1 cellular context compared by ENCODE assay signal in genomic region chr5:34929720-34930526, GRCh38.
TF ChIP-seq lines count a peak whose summit lies in the region.

No MANE protein-coding gene starts in this region.

TF ChIP-seq in SK-N-SH, 30 proteins besides CTCF, POLR2A, EP300 and RAD21 (continued from another document):
- TF ChIP-seq, protein P1, sequence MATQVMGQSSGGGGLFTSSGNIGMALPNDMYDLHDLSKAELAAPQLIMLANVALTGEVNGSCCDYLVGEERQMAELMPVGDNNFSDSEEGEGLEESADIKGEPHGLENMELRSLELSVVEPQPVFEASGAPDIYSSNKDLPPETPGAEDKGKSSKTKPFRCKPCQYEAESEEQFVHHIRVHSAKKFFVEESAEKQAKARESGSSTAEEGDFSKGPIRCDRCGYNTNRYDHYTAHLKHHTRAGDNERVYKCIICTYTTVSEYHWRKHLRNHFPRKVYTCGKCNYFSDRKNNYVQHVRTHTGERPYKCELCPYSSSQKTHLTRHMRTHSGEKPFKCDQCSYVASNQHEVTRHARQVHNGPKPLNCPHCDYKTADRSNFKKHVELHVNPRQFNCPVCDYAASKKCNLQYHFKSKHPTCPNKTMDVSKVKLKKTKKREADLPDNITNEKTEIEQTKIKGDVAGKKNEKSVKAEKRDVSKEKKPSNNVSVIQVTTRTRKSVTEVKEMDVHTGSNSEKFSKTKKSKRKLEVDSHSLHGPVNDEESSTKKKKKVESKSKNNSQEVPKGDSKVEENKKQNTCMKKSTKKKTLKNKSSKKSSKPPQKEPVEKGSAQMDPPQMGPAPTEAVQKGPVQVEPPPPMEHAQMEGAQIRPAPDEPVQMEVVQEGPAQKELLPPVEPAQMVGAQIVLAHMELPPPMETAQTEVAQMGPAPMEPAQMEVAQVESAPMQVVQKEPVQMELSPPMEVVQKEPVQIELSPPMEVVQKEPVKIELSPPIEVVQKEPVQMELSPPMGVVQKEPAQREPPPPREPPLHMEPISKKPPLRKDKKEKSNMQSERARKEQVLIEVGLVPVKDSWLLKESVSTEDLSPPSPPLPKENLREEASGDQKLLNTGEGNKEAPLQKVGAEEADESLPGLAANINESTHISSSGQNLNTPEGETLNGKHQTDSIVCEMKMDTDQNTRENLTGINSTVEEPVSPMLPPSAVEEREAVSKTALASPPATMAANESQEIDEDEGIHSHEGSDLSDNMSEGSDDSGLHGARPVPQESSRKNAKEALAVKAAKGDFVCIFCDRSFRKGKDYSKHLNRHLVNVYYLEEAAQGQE (IDR thresholded peaks at IDR 0.05; ENCODE audit: low read depth, low read length), result no peak
- no peak for TF ChIP-seq GABPA (IDR thresholded peaks at IDR 0.05; ENCODE audit: low read depth)
- TF ChIP-seq POLR2AphosphoS5 (IDR thresholded peaks at IDR 0.05; ENCODE audit: low read depth, low read length), result no peak
- TF ChIP-seq PBX3 (IDR thresholded peaks at IDR 0.05), result no peak
- 0 out of 2 replicates have a peak, but pooled peaks have one; percentile 44 for TF ChIP-seq YY1 (IDR thresholded peaks at IDR 0.05; ENCODE audit: low read depth)
- TF ChIP-seq MXI1 (IDR thresholded peaks at IDR 0.05; ENCODE audit: low read depth, low read length), result peak; percentile 63; the same call in 1 of the 2 replicates
- TF ChIP-seq, protein P2, sequence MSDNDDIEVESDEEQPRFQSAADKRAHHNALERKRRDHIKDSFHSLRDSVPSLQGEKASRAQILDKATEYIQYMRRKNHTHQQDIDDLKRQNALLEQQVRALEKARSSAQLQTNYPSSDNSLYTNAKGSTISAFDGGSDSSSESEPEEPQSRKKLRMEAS (IDR thresholded peaks at IDR 0.05; ENCODE audit: low read depth), result peak; percentile 61; the same call in 1 of the 2 replicates
- no peak for TF ChIP-seq RXRA (IDR thresholded peaks at IDR 0.05; ENCODE audit: borderline replicate concordance, low read depth)
- TF ChIP-seq EZH2phosphoT487 (IDR thresholded peaks at IDR 0.05; ENCODE audit: borderline replicate concordance, low read depth), result no peak
- 0 out of 2 replicates have a peak, but pooled peaks have one; percentile 40 for TF ChIP-seq SIN3A (IDR thresholded peaks at IDR 0.05; ENCODE audit: borderline replicate concordance, low read depth, low read length)
- TF ChIP-seq ELF1 (IDR thresholded peaks at IDR 0.05), result no peak
- TF ChIP-seq SMC3 (IDR thresholded peaks at IDR 0.05; ENCODE audit: low read depth, low read length), result no peak
- no peak for TF ChIP-seq TAF1 (IDR thresholded peaks at IDR 0.05; ENCODE audit: borderline replicate concordance, low read depth, low read length)
